Comparison of ENCODE assay signal across 30 cellular contexts in the genomic region with DNA sequence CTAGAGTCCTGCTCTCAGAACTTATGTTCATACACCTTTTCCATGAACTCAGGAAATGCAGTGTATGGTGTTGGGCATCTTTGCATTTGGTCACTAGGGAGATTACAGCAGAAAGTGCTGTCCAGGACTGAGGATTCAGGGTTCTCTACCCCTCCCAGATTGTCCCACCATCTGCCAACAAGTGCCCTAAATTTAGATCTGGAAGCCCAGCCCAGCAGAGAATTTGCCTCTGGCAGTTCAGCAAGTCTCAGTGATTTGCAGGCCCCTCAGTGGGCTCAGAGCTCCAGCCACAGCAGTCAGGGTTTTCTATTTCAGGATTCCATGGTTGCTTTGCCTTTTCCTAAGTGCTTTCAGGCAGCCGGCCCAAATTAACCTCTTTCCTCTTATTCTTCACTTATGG. TPM values are rescaled to one million over a fixed set of nuclear protein-coding genes. Genes with fewer than 3 reads are reported as not detected.
DNase-seq lines count a peak whose midpoint lies in the region; ATAC-seq and TF ChIP-seq lines count a peak whose summit lies in the region.
"Had no signal": no experiment of that assay in that cellular context is flagged by ENCODE, and none has a peak within 500 bp of the region (broad histone marks: within the 10 kb centered on the region; RNA-seq: fewer than 3 reads in every experiment).

No MANE protein-coding gene starts in this region.

- peak; percentile 91 for DNase-seq in G401 (ENCODE audit: low spot score)
- DNase-seq in cerebellar cortex (ENCODE audit: low spot score) = peak; percentile 91
- no peak for DNase-seq in left cardiac atrium
- no peak for DNase-seq in progenitor cell of endocrine pancreas (ENCODE audit: low spot score, unreplicated experiment)
- no peak for DNase-seq in central memory CD4-positive, alpha-beta T cell
- no peak for DNase-seq in NK-92 treated with Interleukin-12 subunit alpha and Interleukin-12 subunit beta, amount 100 ng/mL, for 24 hours (lab: John Stamatoyannopoulos, UW)
- no peak for DNase-seq in activated T-helper 2 cell treated with anti-CD3 and anti-CD28 coated beads, Interferon-gamma antibody, Interleukin-2, Interleukin-4, amounts not matched to agents 10 μg/mL and 5 μg/mL and 100 μg/mL, durations not matched to agents 14 hours and 24 hours and 36 hours (ENCODE audit: low spot score)
- DNase-seq: activated CD4-positive, alpha-beta memory T cell treated with anti-CD3 and anti-CD28 coated beads, Interleukin-2, amount 10 ng/mL, durations not matched to agents 7 days and 5 days; activated CD4-positive, CD25-positive, alpha-beta regulatory T cell treated with anti-CD3 and anti-CD28 coated beads, Interleukin-2, amount 50 U/mL, for 72 hours; activated gamma-delta T cell; body of pancreas; effector memory CD8-positive, alpha-beta T cell; esophagus squamous epithelium; gastrocnemius medialis; GDM1; GOT3; lower lobe of right lung; mucosa of descending colon; MV-4-11; NCI-H1694 treated with DMSO at 0.1 percent for 48 hours; NCI-H2171 treated with DMSO at 0.1 percent for 48 hours; PC-9; spleen; stimulated activated CD4-positive, alpha-beta T cell treated with anti-CD3 and anti-CD28 coated beads, Interleukin-2, amount 100 ng/mL, for 48 hours; stimulated activated naive CD4-positive, alpha-beta T cell treated with Interleukin-2 at 50 U/mL for 16 hours; T-cell had no signal

- no peak for TF ChIP-seq CTCF in progenitor cell of endocrine pancreas (IDR thresholded peaks at IDR 0.05; ENCODE audit: unreplicated experiment)

- H3K27me3 Mint-ChIP-seq in progenitor cell of endocrine pancreas = no peaks in the 10 kb centered on the region
- H3K27me3 Mint-ChIP-seq in activated T-helper 2 cell treated with anti-CD3 and anti-CD28 coated beads, Interferon-gamma antibody, Interleukin-2, Interleukin-4, amounts not matched to agents 10 μg/mL and 5 μg/mL and 100 μg/mL, durations not matched to agents 14 hours and 24 hours and 36 hours (ENCODE audit: low read depth) = no peaks in the 10 kb centered on the region
- H3K27me3 Mint-ChIP-seq: activated CD4-positive, alpha-beta memory T cell treated with anti-CD3 and anti-CD28 coated beads, Interleukin-2, amount 10 ng/mL, durations not matched to agents 7 days and 5 days; effector memory CD8-positive, alpha-beta T cell; T-cell had no signal

- peak overlapping the region; percentile 33 for H3K27ac Mint-ChIP-seq in progenitor cell of endocrine pancreas
- no peak overlapping the region for H3K27ac Mint-ChIP-seq in activated T-helper 2 cell treated with anti-CD3 and anti-CD28 coated beads, Interferon-gamma antibody, Interleukin-2, Interleukin-4, amounts not matched to agents 10 μg/mL and 5 μg/mL and 100 μg/mL, durations not matched to agents 14 hours and 24 hours and 36 hours
- H3K27ac Mint-ChIP-seq: activated CD4-positive, alpha-beta memory T cell treated with anti-CD3 and anti-CD28 coated beads, Interleukin-2, amount 10 ng/mL, durations not matched to agents 7 days and 5 days; CD14-positive monocyte; T-cell had no signal

- no peaks in the 10 kb centered on the region for H3K4me1 Mint-ChIP-seq in progenitor cell of endocrine pancreas (ENCODE audit: low read depth)
- no peaks in the 10 kb centered on the region for H3K4me1 Mint-ChIP-seq in activated T-helper 2 cell treated with anti-CD3 and anti-CD28 coated beads, Interferon-gamma antibody, Interleukin-2, Interleukin-4, amounts not matched to agents 10 μg/mL and 5 μg/mL and 100 μg/mL, durations not matched to agents 14 hours and 24 hours and 36 hours (ENCODE audit: low read depth)
- H3K4me1 Mint-ChIP-seq: activated CD4-positive, alpha-beta memory T cell treated with anti-CD3 and anti-CD28 coated beads, Interleukin-2, amount 10 ng/mL, durations not matched to agents 7 days and 5 days had no signal

- ATAC-seq in left cardiac atrium (peak; percentile 28 to 47), HG02938 (IDR thresholded peaks at IDR 0.05; ENCODE audit: unreplicated experiment) (no peak)
- ATAC-seq: body of pancreas; effector memory CD8-positive, alpha-beta T cell; gastrocnemius medialis; lower lobe of right lung; mucosa of descending colon; T-cell had no signal

- intact Hi-C loops in left cardiac atrium (cut with DNase I) = no loop called here
- intact Hi-C loops in activated T-helper 2 cell treated with anti-CD3 and anti-CD28 coated beads, Interferon-gamma antibody, Interleukin-2, Interleukin-4, amounts not matched to agents 10 μg/mL and 5 μg/mL and 100 μg/mL, durations not matched to agents 14 hours and 24 hours and 36 hours (cut with micrococcal nuclease) = no loop called here

- H3K9me3 Mint-ChIP-seq in progenitor cell of endocrine pancreas (ENCODE audit: low read depth) = no peaks in the 10 kb centered on the region
- no peaks in the 10 kb centered on the region for H3K9me3 Mint-ChIP-seq in activated T-helper 2 cell treated with anti-CD3 and anti-CD28 coated beads, Interferon-gamma antibody, Interleukin-2, Interleukin-4, amounts not matched to agents 10 μg/mL and 5 μg/mL and 100 μg/mL, durations not matched to agents 14 hours and 24 hours and 36 hours
- H3K9me3 Mint-ChIP-seq: effector memory CD8-positive, alpha-beta T cell; T-cell had no signal

- H3K36me3 Mint-ChIP-seq in progenitor cell of endocrine pancreas (ENCODE audit: insufficient read depth) = peaks cover 21% of the 10 kb centered on the region
- H3K36me3 Mint-ChIP-seq in activated T-helper 2 cell treated with anti-CD3 and anti-CD28 coated beads, Interferon-gamma antibody, Interleukin-2, Interleukin-4, amounts not matched to agents 10 μg/mL and 5 μg/mL and 100 μg/mL, durations not matched to agents 14 hours and 24 hours and 36 hours (ENCODE audit: low read depth) = peaks cover 9% of the 10 kb centered on the region

- no peak overlapping the region for H3K4me3 Mint-ChIP-seq in progenitor cell of endocrine pancreas (ENCODE audit: low read depth)
- H3K4me3 Mint-ChIP-seq in activated T-helper 2 cell treated with anti-CD3 and anti-CD28 coated beads, Interferon-gamma antibody, Interleukin-2, Interleukin-4, amounts not matched to agents 10 μg/mL and 5 μg/mL and 100 μg/mL, durations not matched to agents 14 hours and 24 hours and 36 hours (ENCODE audit: low read depth) = no peak overlapping the region
- H3K4me3 Mint-ChIP-seq: activated CD4-positive, alpha-beta memory T cell treated with anti-CD3 and anti-CD28 coated beads, Interleukin-2, amount 10 ng/mL, durations not matched to agents 7 days and 5 days; CD14-positive monocyte; effector memory CD8-positive, alpha-beta T cell; T-cell had no signal

- in situ Hi-C loops in G401 (cut with HindIII; ENCODE audit: low sequenced_read_pairs) = no loop called here

RNA-seq across cellular contexts. Expression of gene CNFN, which starts 23.4 kb away (rescaled TPM):
- 3.9 TPM in 1 of 2 replicates, not detected in the other for total RNA-seq in G401 (2014; rRNA removed; shearing (Covaris generic))
- total RNA-seq in left cardiac atrium (under 1 TPM in 1 of 2 donors, not detected in 1; 0.97 TPM), progenitor cell of endocrine pancreas (2.8 and 2.9 TPM in 2 replicates)
- 0.53 TPM in 1 of 2 replicates, not detected in the other for total RNA-seq in activated T-helper 2 cell treated with anti-CD3 and anti-CD28 coated beads, Interferon-gamma antibody, Interleukin-2, Interleukin-4, amounts not matched to agents 10 μg/mL and 5 μg/mL and 100 μg/mL, durations not matched to agents 14 hours and 24 hours and 36 hours
- total RNA-seq: activated CD4-positive, alpha-beta memory T cell treated with anti-CD3 and anti-CD28 coated beads, Interleukin-2, amount 10 ng/mL, durations not matched to agents 7 days and 5 days; body of pancreas; gastrocnemius medialis; lower lobe of right lung; thoracic aorta had no signal

RNA-seq across cellular contexts. Expression of gene MEGF8, which starts 41.2 kb away (rescaled TPM):
- total RNA-seq in G401 (2014; rRNA removed; shearing (Covaris generic)) = 27.5 and 41.5 TPM in 2 replicates
- total RNA-seq in left cardiac atrium (10 to 100 TPM; 28.2 to 29.5 TPM), progenitor cell of endocrine pancreas (51.9 and 61.7 TPM in 2 replicates)
- total RNA-seq in activated T-helper 2 cell treated with anti-CD3 and anti-CD28 coated beads, Interferon-gamma antibody, Interleukin-2, Interleukin-4, amounts not matched to agents 10 μg/mL and 5 μg/mL and 100 μg/mL, durations not matched to agents 14 hours and 24 hours and 36 hours = 9.7 and 10.3 TPM in 2 replicates

RNA-seq across cellular contexts. Expression of gene TMEM145, which starts 53.6 kb away (rescaled TPM):
- not detected in 2 replicates for total RNA-seq in G401 (2014; rRNA removed; shearing (Covaris generic))
- 1 to 10 TPM in 1 of 2 donors, under 1 TPM in 1; 0.50 to 1.4 TPM for total RNA-seq in left cardiac atrium
- 1.9 and 2.0 TPM in 2 replicates for total RNA-seq in progenitor cell of endocrine pancreas
- 0.71 and 0.85 TPM in 2 replicates for total RNA-seq in activated T-helper 2 cell treated with anti-CD3 and anti-CD28 coated beads, Interferon-gamma antibody, Interleukin-2, Interleukin-4, amounts not matched to agents 10 μg/mL and 5 μg/mL and 100 μg/mL, durations not matched to agents 14 hours and 24 hours and 36 hours
- total RNA-seq: body of pancreas, esophagus squamous epithelium, lower lobe of right lung, T-cell, thoracic aorta, vagina had no signal

Comparison
In these comparisons a context has a peak if more than half of its experiments do, and no peak if none do; other contexts are left out.
1. DNase-seq: peak in G401 (single experiment) and cerebellar cortex (single experiment); none in left cardiac atrium (single experiment), progenitor cell of endocrine pancreas (single experiment), central memory CD4-positive, alpha-beta T cell (single experiment), NK-92 treated with Interleukin-12 subunit alpha and Interleukin-12 subunit beta, amount 100 ng/mL, for 24 hours (single experiment) and activated T-helper 2 cell treated with anti-CD3 and anti-CD28 coated beads, Interferon-gamma antibody, Interleukin-2, Interleukin-4, amounts not matched to agents 10 μg/mL and 5 μg/mL and 100 μg/mL, durations not matched to agents 14 hours and 24 hours and 36 hours (single experiment).